Comparison of ENCODE assay signal across 8 cellular contexts in the genomic region with DNA sequence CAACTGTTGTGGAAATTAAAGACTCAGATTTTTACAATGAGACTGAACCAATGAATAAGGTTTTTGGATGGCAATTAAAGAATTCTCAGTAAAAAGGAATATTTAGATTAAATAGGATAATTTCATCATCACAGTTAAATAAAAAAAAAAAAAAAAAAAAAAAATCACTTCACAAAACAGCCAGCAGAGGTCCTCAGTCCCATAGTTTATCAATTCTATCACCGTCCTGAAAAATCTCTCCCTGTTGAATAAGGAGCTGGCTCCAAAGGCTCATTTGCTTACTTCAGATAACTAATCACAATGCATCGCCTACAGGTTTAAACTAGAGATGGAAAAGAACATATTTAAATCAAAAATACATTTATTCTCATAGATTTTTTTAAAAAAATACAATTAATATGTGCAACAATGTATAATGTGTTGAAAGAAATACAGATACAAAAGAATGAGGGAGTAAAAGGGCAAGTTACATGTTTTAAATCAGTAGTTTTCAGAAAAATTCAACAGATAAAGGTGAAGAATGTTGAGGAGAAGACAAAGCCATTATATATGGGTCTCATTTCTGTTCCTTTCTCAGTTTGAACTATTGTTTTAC.
DNase-seq lines count a peak whose midpoint lies in the region; ATAC-seq and TF ChIP-seq lines count a peak whose summit lies in the region.

No MANE protein-coding gene starts in this region.

- H3K36me3 Mint-ChIP-seq in nephron (ENCODE audit: low read depth): no peaks in the 10 kb centered on the region

- ATAC-seq in HG03354 (IDR thresholded peaks at IDR 0.05; ENCODE audit: poor library complexity, severe bottlenecking, unreplicated experiment) (peak; percentile 62), HG02623 (IDR thresholded peaks at IDR 0.05; ENCODE audit: unreplicated experiment) (no peak), GM21526 (IDR thresholded peaks at IDR 0.05; ENCODE audit: low FRiP score, unreplicated experiment) (no peak)

- H3K4me1 Mint-ChIP-seq in nephron: peaks cover 15% of the 10 kb centered on the region

- H3K9me3 Mint-ChIP-seq in nephron: no peaks in the 10 kb centered on the region

- H3K27me3 Mint-ChIP-seq in nephron (ENCODE audit: low read depth): no peaks in the 10 kb centered on the region

- no peak overlapping the region for H3K4me3 Mint-ChIP-seq in nephron

- no peak overlapping the region for H3K27ac Mint-ChIP-seq in nephron

- DNase-seq in DMS114 treated with DMSO at 0.1 percent for 48 hours (lab: John Stamatoyannopoulos, UW; ENCODE audit: unreplicated experiment) (peak; percentile 47), NOMO-1 treated with DMSO at 0.1 percent for 48 hours (lab: John Stamatoyannopoulos, UW; ENCODE audit: unreplicated experiment) (peak; percentile 55), dermis blood vessel endothelial cell (peak; percentile 58), cerebellar nuclear complex (lab: John Stamatoyannopoulos, UW) (no peak)

- peak; percentile 55 to 75 (median 68) for TF ChIP-seq CTCF in nephron (IDR thresholded peaks at IDR 0.05; ENCODE audit: unreplicated experiment in 3 of 3)

Comparison
In these comparisons a context has a peak if more than half of its experiments do, and no peak if none do; other contexts are left out.
1. DNase-seq: peak in DMS114 treated with DMSO at 0.1 percent for 48 hours (single experiment), NOMO-1 treated with DMSO at 0.1 percent for 48 hours (single experiment) and dermis blood vessel endothelial cell (single experiment); none in cerebellar nuclear complex (0 of 2).